Comparison of ENCODE assay signal across 1 cellular context in genomic region chr15:101409621-101410020, GRCh38.
TF ChIP-seq lines count a peak whose summit lies in the region.

No MANE protein-coding gene starts in this region.

TF ChIP-seq in IMR-90, 13 proteins besides CTCF, POLR2A, EP300 and RAD21 (continued from another document):
- no peak for TF ChIP-seq USF2 (IDR thresholded peaks at IDR 0.05; ENCODE audit: low read depth, low read length)
TF ChIP-seq in IMR-90: peak in this region for 0.
